Comparison of ENCODE assay signal across 24 cellular contexts in genomic region chr2:236964291-236964690, GRCh38.
DNase-seq lines count a peak whose midpoint lies in the region; ATAC-seq, FAIRE-seq and TF ChIP-seq lines count a peak whose summit lies in the region.
"Had no signal": no experiment of that assay in that cellular context is flagged by ENCODE, and none has a peak within 500 bp of the region (broad histone marks: within the 10 kb centered on the region; RNA-seq: fewer than 3 reads in every experiment).

No MANE protein-coding gene starts in this region.

- H3K4me1 ChIP-seq in adipocyte (ENCODE audit: control insufficient read depth, insufficient read depth, low read length), result peaks cover 21% of the 10 kb centered on the region
- no peaks in the 10 kb centered on the region for H3K4me1 ChIP-seq in right lobe of liver
- peaks cover 19% of the 10 kb centered on the region for H3K4me1 ChIP-seq in suprapubic skin
- H3K4me1 ChIP-seq: SJSA1, testis had no signal

- DNase-seq in adipocyte (ENCODE audit: low read depth), result peak; percentile 39
- DNase-seq in fibroblast of mammary gland (ENCODE audit: low read depth), result peak; percentile 57
- DNase-seq in right lobe of liver, result peak in 1 of 3 donors; percentile 9
- DNase-seq in suprapubic skin (ENCODE audit: low spot score in 2 of 2), result peak; percentile 71 to 82
- no peak for DNase-seq in H54 (ENCODE audit: insufficient read length, low spot score)
- DNase-seq: activated T-cell treated with anti-CD3 and anti-CD28 coated beads, Interleukin-2, amount 50 U/mL, for 72 hours; aorta; caudate nucleus; COR-L47; DMS79 treated with DMSO at 0.1 percent for 48 hours; dorsolateral prefrontal cortex; left lung; NCI-H1048; NCI-H1930; NCI-H446; posterior cingulate gyrus; stimulated activated CD4-positive, alpha-beta T cell treated with anti-CD3 and anti-CD28 coated beads, Interleukin-1b, Interleukin-23, amount 100 ng/mL, for 48 hours; testis had no signal

- no peaks in the 10 kb centered on the region for H3K36me3 ChIP-seq in adipocyte (ENCODE audit: control insufficient read depth, insufficient read depth, low read length, severe bottlenecking)
- no peaks in the 10 kb centered on the region for H3K36me3 ChIP-seq in right lobe of liver
- no peaks in the 10 kb centered on the region for H3K36me3 ChIP-seq in suprapubic skin
- H3K36me3 ChIP-seq: left lung, SJSA1 had no signal

- TF ChIP-seq EP300 in suprapubic skin (IDR thresholded peaks at IDR 0.05), result no peak

- H3K27me3 ChIP-seq in adipocyte (replicated peaks; ENCODE audit: control insufficient read depth, insufficient read depth, low read length), result no peaks in the 10 kb centered on the region
- no peaks in the 10 kb centered on the region for H3K27me3 ChIP-seq in right lobe of liver
- no peaks in the 10 kb centered on the region for H3K27me3 ChIP-seq in suprapubic skin
- H3K27me3 ChIP-seq: dorsolateral prefrontal cortex, left lung, SJSA1, testis had no signal

- FAIRE-seq in H54 (lab: Jason Lieb, UNC), result no peak
- FAIRE-seq: GM12891 had no signal

- TF ChIP-seq CTCF in fibroblast of mammary gland (conservative IDR thresholded peaks at IDR 0.05; ENCODE audit: control insufficient read depth, insufficient read depth, low read depth, low read length) (no peak), right lobe of liver (IDR thresholded peaks at IDR 0.05) (peak in 1 of 4 donors; percentile 6), suprapubic skin (IDR thresholded peaks at IDR 0.05) (no peak)

- 27% methylated on average over 5 of the region's 5 CpGs for WGBS in right lobe of liver (ENCODE audit: insufficient coverage, low coverage, low lambda C conversion rate, missing lambda C conversion rate)
- 60% methylated on average over 5 of the region's 5 CpGs for WGBS in suprapubic skin

- intact Hi-C loops in right lobe of liver (cut with DNase I), result no loop called here

- H3K9ac ChIP-seq in adipocyte (ENCODE audit: low read length), result no peak overlapping the region

- H3K27ac ChIP-seq in right lobe of liver, result no peak overlapping the region
- peak overlapping the region; percentile 39 for H3K27ac ChIP-seq in suprapubic skin
- H3K27ac ChIP-seq: dorsolateral prefrontal cortex, left lung, SJSA1, testis had no signal

- no peak for TF ChIP-seq POLR2A in right lobe of liver (IDR thresholded peaks at IDR 0.05)
- TF ChIP-seq POLR2A in suprapubic skin (IDR thresholded peaks at IDR 0.05), result no peak
- TF ChIP-seq POLR2A in H54 (IDR thresholded peaks at IDR 0.05; ENCODE audit: low read depth, low read length), result no peak

- H3K4me3 ChIP-seq in adipocyte (ENCODE audit: low read length), result no peak overlapping the region
- no peak overlapping the region for H3K4me3 ChIP-seq in fibroblast of mammary gland (ENCODE audit: control insufficient read depth, low read depth, low read length)
- no peak overlapping the region for H3K4me3 ChIP-seq in right lobe of liver
- H3K4me3 ChIP-seq in suprapubic skin, result no peak overlapping the region
- H3K4me3 ChIP-seq: dorsolateral prefrontal cortex, left lung, SJSA1, testis had no signal

- no peaks in the 10 kb centered on the region for H3K9me3 ChIP-seq in adipocyte (ENCODE audit: control insufficient read depth, low read length)
- no peaks in the 10 kb centered on the region for H3K9me3 ChIP-seq in right lobe of liver
- H3K9me3 ChIP-seq in suprapubic skin, result no peaks in the 10 kb centered on the region
- H3K9me3 ChIP-seq: left lung, SJSA1, testis had no signal

- ATAC-seq in right lobe of liver, result peak in 3 of 4 donors; percentile 46 to 59 (median 51)
- ATAC-seq in HG03442 (IDR thresholded peaks at IDR 0.05; ENCODE audit: unreplicated experiment), result no peak
- no peak for ATAC-seq in HG03097 (IDR thresholded peaks at IDR 0.05; ENCODE audit: low FRiP score, unreplicated experiment)
- ATAC-seq: activated T-cell treated with anti-CD3 and anti-CD28 coated beads, Interleukin-2, amount 50 U/mL, for 72 hours; left lung; Panc1; stimulated activated effector memory CD8-positive, alpha-beta T cell treated with anti-CD3 and anti-CD28 coated beads, Interleukin-12 subunit alpha, Interleukin-12 subunit beta, amount 100 ng/mL, for 72 hours had no signal

Comparison
In these comparisons a context has a peak if more than half of its experiments do, and no peak if none do; other contexts are left out.
1. ATAC-seq: peak in right lobe of liver (3 of 4); none in HG03442 (single experiment) and HG03097 (single experiment).